11 cellular contexts compared by ENCODE assay signal in genomic region chr6:36607782-36608386, GRCh38. TPM values are rescaled to one million over a fixed set of nuclear protein-coding genes. Genes with fewer than 3 reads are reported as not detected.
DNase-seq lines count a peak whose midpoint lies in the region; ATAC-seq, FAIRE-seq and TF ChIP-seq lines count a peak whose summit lies in the region.
"Had no signal": no experiment of that assay in that cellular context is flagged by ENCODE, and none has a peak within 500 bp of the region (broad histone marks: within the 10 kb centered on the region; RNA-seq: fewer than 3 reads in every experiment).

No MANE protein-coding gene starts in this region.

- peaks cover 33% of the 10 kb centered on the region; the same call in 1 of the 2 replicates for H4K20me1 ChIP-seq in HCT116 (ENCODE audit: insufficient read depth)
- H4K20me1 ChIP-seq in K562 (replicated peaks; ENCODE audit: control insufficient read depth, insufficient read depth, low read length), result peaks cover 46% of the 10 kb centered on the region

- no peak for TF ChIP-seq POLR2A in HCT116 (IDR thresholded peaks at IDR 0.05; ENCODE audit: borderline replicate concordance, extremely low read depth, insufficient read depth, insufficient read length)
- peak; percentile 56 for TF ChIP-seq POLR2A in K562 (conservative IDR thresholded peaks at IDR 0.05)

- RAD21 ChIA-PET in HCT116 (lab: Charles Lee; ENCODE audit: low non-redundant PET in 1 of 2, low total read pairs in 2 of 2, uncharacterized antibody in 2 of 2, unreplicated experiment in 2 of 2), result no interaction called here

- H3K4me2 ChIP-seq in HCT116 (ENCODE audit: low read length) (no peak overlapping the region), K562 (ENCODE audit: insufficient read depth, low read length) (no peak overlapping the region)

- H3K79me2 ChIP-seq in HCT116 (ENCODE audit: insufficient read depth, low read length) (peaks cover 67% of the 10 kb centered on the region), K562 (ENCODE audit: control insufficient read depth, insufficient read depth, low read length) (peaks cover 32% of the 10 kb centered on the region)

- no peak for TF ChIP-seq EP300 in K562 (IDR thresholded peaks at IDR 0.05; ENCODE audit: low read length)

- peaks cover 17% of the 10 kb centered on the region for H3K4me1 ChIP-seq in A673 (ENCODE audit: insufficient read depth, low read length, poor library complexity, severe bottlenecking)
- H3K4me1 ChIP-seq in HCT116 (ENCODE audit: control insufficient read depth in 1 of 2, insufficient read depth in 2 of 2, low read length in 2 of 2), result peaks cover 9 to 20% of the 10 kb centered on the region in 2 experiments; a peak in 2 of 4 replicates
- H3K4me1 ChIP-seq in K562 (replicated peaks in 1 of 2; ENCODE audit: control insufficient read depth in 2 of 2, insufficient read depth in 2 of 2, low read length in 2 of 2), result no peaks in the 10 kb centered on the region; a peak in 1 of 5 replicates
- H3K4me1 ChIP-seq in mucosa of descending colon (ENCODE audit: low read depth), result peaks cover 46% of the 10 kb centered on the region

- no peak overlapping the region for H2AFZ ChIP-seq in HCT116 (ENCODE audit: low read depth, low read length, poor library complexity, severe bottlenecking)
- H2AFZ ChIP-seq in K562 (ENCODE audit: low read depth, low read length), result no peak overlapping the region

- WGBS in K562 (ENCODE audit: insufficient coverage, low coverage, missing lambda C conversion rate), result 90% methylated on average over 10 of the region's 10 CpGs

- H3K9me3 ChIP-seq in A673 (ENCODE audit: low read depth, low read length, poor library complexity, severe bottlenecking), result no peaks in the 10 kb centered on the region
- no peaks in the 10 kb centered on the region for H3K9me3 ChIP-seq in HCT116 (ENCODE audit: control insufficient read depth in 1 of 2, insufficient read depth in 1 of 2, low read depth in 1 of 2, low read length in 2 of 2)
- H3K9me3 ChIP-seq in K562 (replicated peaks; ENCODE audit: control insufficient read depth, insufficient read depth, low read depth, low read length), result no peaks in the 10 kb centered on the region
- H3K9me3 ChIP-seq in mucosa of descending colon, result no peaks in the 10 kb centered on the region

- no peak for TF ChIP-seq RAD21 in HCT116 (IDR thresholded peaks at IDR 0.05; ENCODE audit: low read depth)
- TF ChIP-seq RAD21 in K562 (CRISPR knock-in tag; conservative IDR thresholded peaks at IDR 0.05 in 1 of 2, IDR thresholded peaks at IDR 0.05 in 1 of 2), result no peak

- H3K36me3 ChIP-seq in A673 (ENCODE audit: insufficient read depth, low read length, poor library complexity, severe bottlenecking), result peaks cover 77% of the 10 kb centered on the region
- peaks cover 33 to 49% of the 10 kb centered on the region in 2 experiments for H3K36me3 ChIP-seq in HCT116 (ENCODE audit: control insufficient read depth in 1 of 2, insufficient read depth in 2 of 2, low read length in 2 of 2)
- H3K36me3 ChIP-seq in K562 (ENCODE audit: control insufficient read depth, insufficient read depth, low read length), result peaks cover 88% of the 10 kb centered on the region
- peaks cover 8% of the 10 kb centered on the region for H3K36me3 ChIP-seq in mucosa of descending colon (ENCODE audit: low read depth)

- H3K9me2 ChIP-seq in HCT116 (ENCODE audit: insufficient read depth), result no peaks in the 10 kb centered on the region

- H3K9ac ChIP-seq in HCT116 (ENCODE audit: low read length) (no peak overlapping the region), K562 (ENCODE audit: insufficient read depth in 1 of 2, low read depth in 2 of 2, low read length in 2 of 2) (no peak overlapping the region)

- FAIRE-seq in K562 (lab: Jason Lieb, UNC), result no peak

- H3K4me3 ChIP-seq in A673 (ENCODE audit: low read depth, low read length, poor library complexity, severe bottlenecking) (no peak overlapping the region), HCT116 (replicated peaks in 1 of 2; ENCODE audit: low read depth in 1 of 2, low read length in 2 of 2) (no peak overlapping the region), K562 (no peak overlapping the region), mucosa of descending colon (no peak overlapping the region)

- no peaks in the 10 kb centered on the region for H3K27me3 ChIP-seq in A673 (replicated peaks; ENCODE audit: insufficient read depth, low read depth, low read length, poor library complexity)
- H3K27me3 ChIP-seq in HCT116 (ENCODE audit: insufficient read depth, low read length), result no peaks in the 10 kb centered on the region
- H3K27me3 ChIP-seq in K562 (ENCODE audit: control insufficient read depth in 2 of 2, insufficient read depth in 2 of 2, low read length in 2 of 2), result no peaks in the 10 kb centered on the region

- H3K27ac ChIP-seq in A673 (ENCODE audit: low read depth, low read length, poor library complexity, severe bottlenecking) (peak overlapping the region; percentile 11), HCT116 (ENCODE audit: low read depth, low read length) (peak overlapping the region; percentile 45), K562 (ENCODE audit: extremely low read depth, low read depth, low read length) (no peak overlapping the region), substantia nigra (ENCODE audit: low read depth, low read length, poor library complexity, severe bottlenecking) (no peak overlapping the region)

- POLR2A ChIA-PET in A673 (lab: Charles Lee; ENCODE audit: low non-redundant PET), result interaction anchor here (0.5 to 0.7 kb wide), 2 partner anchors 186 to 480 kb away, joined by 3 to 4 read pairs; no protein-coding TSS in a partner anchor
- POLR2A ChIA-PET in HCT116 (lab: Charles Lee), result interaction anchor here (1.2 to 2.9 kb wide), 2 partner anchors 10 to 14 kb away, joined by 5 to 14 read pairs; partner anchors contain the start of gene SRSF3
- POLR2A ChIA-PET in K562 (lab: Yijun Ruan, JAX), result interaction anchor here (0.6 to 8.7 kb wide), 25 partner anchors 10 to 281 kb away, joined by 3 to 239 read pairs (median 5); partner anchors contain the start of genes CDKN1A and SRSF3

- BruUV-seq in A673 (replicated peaks; lab: Mats Ljungman, UMichigan) (no TSS peak), HCT116 (replicated peaks; lab: Mats Ljungman, UMichigan) (no TSS peak), K562 (replicated peaks; lab: Mats Ljungman, UMichigan) (no TSS peak)

- CTCF ChIA-PET in A673 (lab: Charles Lee) (no interaction called here), HCT116 (lab: Charles Lee) (no interaction called here), K562 (lab: Yijun Ruan, JAX; ENCODE audit: low intra/inter-chr PET ratio) (no interaction called here)

- in situ Hi-C loops in K562 (cut with MboI), result no loop called here

- H3K9me1 ChIP-seq in K562 (ENCODE audit: control insufficient read depth, insufficient read depth, low read length), result no peaks in the 10 kb centered on the region

- intact Hi-C loops in A673 (cut with micrococcal nuclease; ENCODE audit: unreplicated experiment), result no loop called here
- intact Hi-C loops in HCT116 (cut with micrococcal nuclease), result no loop called here
- intact Hi-C loops in K562 (cut with micrococcal nuclease), result no loop called here
- intact Hi-C loops in mucosa of descending colon (cut with DNase I, micrococcal nuclease), result no loop called here

- no peak for DNase-seq in A673 (ENCODE audit: low spot score)
- DNase-seq in HCT116 (ENCODE audit: low read depth, low spot score), result no peak
- DNase-seq in K562 (ENCODE audit: extremely low read depth in 1 of 4, low spot score in 3 of 4), result no peak
- DNase-seq in mucosa of descending colon, result peak in 1 of 3 donors; percentile 28
- no peak for DNase-seq in NCI-H774 (lab: John Stamatoyannopoulos, UW)
- no peak for DNase-seq in substantia nigra (lab: John Stamatoyannopoulos, UW)
- no peak for DNase-seq in GF-D8 (lab: John Stamatoyannopoulos, UW)
- DNase-seq: DMS79, hypothalamus, NCI-H1930 had no signal

- TF ChIP-seq CTCF in A673 (conservative IDR thresholded peaks at IDR 0.05; ENCODE audit: low read depth, low read length) (no peak), HCT116 (IDR thresholded peaks at IDR 0.05 in 2 of 3, conservative IDR thresholded peaks at IDR 0.05 in 1 of 3; ENCODE audit: borderline replicate concordance in 1 of 3, insufficient read depth in 1 of 3, low read depth in 2 of 3, low read length in 2 of 3) (no peak), K562 (IDR thresholded peaks at IDR 0.05 in 2 of 3, conservative IDR thresholded peaks at IDR 0.05 in 1 of 3; ENCODE audit: insufficient read depth in 2 of 3, low read depth in 1 of 3, low read length in 3 of 3) (no peak), mucosa of descending colon (IDR thresholded peaks at IDR 0.05) (no peak)

- ATAC-seq in HCT116 (no peak), K562 (peak; percentile 1), mucosa of descending colon (peak; percentile 6), GM21515 (IDR thresholded peaks at IDR 0.05; ENCODE audit: unreplicated experiment) (no peak)

TF ChIP-seq in HCT116, 20 proteins besides CTCF, POLR2A, EP300 and RAD21 (continues in another document):
- TF ChIP-seq SIN3A (IDR thresholded peaks at IDR 0.05; ENCODE audit: low read depth) (no peak), JUND (IDR thresholded peaks at IDR 0.05) (no peak)

TF ChIP-seq in K562, 482 proteins besides CTCF, POLR2A, EP300 and RAD21 (continues in another document):
- 0 out of 2 replicates have a peak, but pooled peaks have one; percentile 54 for TF ChIP-seq ELF2 (CRISPR knock-in tag; IDR thresholded peaks at IDR 0.05)

RNA-seq across cellular contexts. Expression of gene SRSF3, which starts 13.7 kb away (rescaled TPM):
- total RNA-seq in A673 (2021) (623 and 682 TPM in 2 replicates), HCT116 (2021; ENCODE audit: unreplicated experiment) (362 TPM), K562 (2014; rRNA removed) (251 and 341 TPM in 2 replicates), K562 (2014; rRNA removed; fragmentation: Illumina TruSeq; extraction: Trizol) (537 and 645 TPM in 2 replicates), K562 (2015; rRNA removed; fragmentation: Illumina TruSeq; extraction: Trizol) (344 and 365 TPM in 2 replicates), K562 (2021) (477 and 495 TPM in 2 replicates), mucosa of descending colon (100 to 1,000 TPM; 176 to 243 (median 229) TPM)
- polyA plus RNA-seq in HCT116 (2012), result 213 and 248 TPM in 2 replicates
- total RNA-seq in K562 (2011; cell fraction: chromatin; rRNA removed; ENCODE audit: low replicate concordance), result 228 and 415 TPM in 2 replicates
- total RNA-seq in K562 (2011; cell fraction: nucleolus; rRNA removed), result 155 and 159 TPM in 2 replicates
- total RNA-seq in K562 (2011; cell fraction: nucleoplasm; rRNA removed), result 295 and 337 TPM in 2 replicates
- polyA plus RNA-seq in K562 (2011; rRNA removed) (333 and 518 TPM in 2 replicates), K562 (2014; fragmentation: Illumina TruSeq; extraction: Trizol) (337 and 448 TPM in 2 replicates), K562 (2014; fragmentation: Nextera tagmentation; extraction: Ambion mirVana) (1,000 to 10,000 TPM in 1 of 2 experiments, 100 to 1,000 TPM in 1; 955 to 1,200 TPM), K562 (2014; rRNA removed) (534 and 652 TPM in 2 replicates)
- polyA plus RNA-seq in K562 (2011; cell fraction: cytosol; rRNA removed), result 407 and 505 TPM in 2 replicates
- polyA plus RNA-seq in K562 (2011; cell fraction: nucleus; rRNA removed), result 332 and 369 TPM in 2 replicates
- 333 and 367 TPM in 2 replicates for polyA plus RNA-seq in K562 (2012)
- 453 and 564 TPM in 2 replicates for polyA minus RNA-seq in K562 (2011; rRNA and poly(A)+ RNA removed)
- 130 and 151 TPM in 2 replicates for polyA minus RNA-seq in K562 (2011; cell fraction: cytosol; rRNA and poly(A)+ RNA removed)
- polyA minus RNA-seq in K562 (2011; cell fraction: nucleus; rRNA and poly(A)+ RNA removed), result 191 and 286 TPM in 2 replicates

Comparison
In these comparisons a context has a peak if more than half of its experiments do, and no peak if none do; other contexts are left out.
1. H3K27ac ChIP-seq: peak in A673 (single experiment) and HCT116 (single experiment); none in K562 (single experiment) and substantia nigra (single experiment).
2. ATAC-seq: peak in K562 (single experiment) and mucosa of descending colon (single experiment); none in HCT116 (single experiment) and GM21515 (single experiment).